In genomic region chr3:47715928-47716327, GRCh38 we compare ENCODE assay signal across 12 cellular contexts.
DNase-seq lines count a peak whose midpoint lies in the region; ATAC-seq, FAIRE-seq and TF ChIP-seq lines count a peak whose summit lies in the region.
"Had no signal": no experiment of that assay in that cellular context is flagged by ENCODE, and none has a peak within 500 bp of the region (broad histone marks: within the 10 kb centered on the region; RNA-seq: fewer than 3 reads in every experiment).

No MANE protein-coding gene starts in this region.

- no peak for TF ChIP-seq CTCF in fibroblast of the aortic adventitia (IDR thresholded peaks at IDR 0.05; ENCODE audit: insufficient read depth, low read length)

- in situ Hi-C loops in ACHN (cut with HindIII; ENCODE audit: low pct_ligation_motif_present, low pct_unique_long_range_greater_than_20kb, low sequenced_read_pairs), result no loop called here

- H3K4me3 ChIP-seq in fibroblast of the aortic adventitia (ENCODE audit: low read depth, low read length), result no peak overlapping the region
- H3K4me3 ChIP-seq: BLaER1 treated with 17β-estradiol and CSF1 and Interleukin-3, amounts not matched to agents 10 nM and 100 nM had no signal

- no peak for TF ChIP-seq POLR2A in H54 (IDR thresholded peaks at IDR 0.05; ENCODE audit: low read depth, low read length)

- no peaks in the 10 kb centered on the region for H3K27me3 Mint-ChIP-seq in activated naive CD8-positive, alpha-beta T cell treated with anti-CD3 and anti-CD28 coated beads for 36 hours
- H3K27me3 Mint-ChIP-seq in activated CD8-positive, alpha-beta memory T cell treated with anti-CD3 and anti-CD28 coated beads, Interleukin-2, amount 10 ng/mL, durations not matched to agents 7 days and 5 days, result no peaks in the 10 kb centered on the region
- H3K27me3 Mint-ChIP-seq: stimulated activated naive CD8-positive, alpha-beta T cell treated with anti-CD3 and anti-CD28 coated beads, Interleukin-15, amount 100 ng/mL, for 72 hours had no signal

- H3K9me3 Mint-ChIP-seq in activated naive CD8-positive, alpha-beta T cell treated with anti-CD3 and anti-CD28 coated beads for 36 hours, result no peaks in the 10 kb centered on the region
- H3K9me3 Mint-ChIP-seq in activated CD8-positive, alpha-beta memory T cell treated with anti-CD3 and anti-CD28 coated beads, Interleukin-2, amount 10 ng/mL, durations not matched to agents 7 days and 5 days (ENCODE audit: low read depth), result no peaks in the 10 kb centered on the region
- H3K9me3 Mint-ChIP-seq: stimulated activated naive CD8-positive, alpha-beta T cell treated with anti-CD3 and anti-CD28 coated beads, Interleukin-15, amount 100 ng/mL, for 72 hours had no signal

- CTCF ChIA-PET in activated CD8-positive, alpha-beta memory T cell treated with anti-CD3 and anti-CD28 coated beads, Interleukin-2, amount 10 ng/mL, durations not matched to agents 7 days and 5 days (lab: Charles Lee), result interaction anchor here (1.2 kb wide), 1 partner anchor 435 kb away, joined by 3 read pairs; no protein-coding TSS in a partner anchor

- ATAC-seq in HG03442 (IDR thresholded peaks at IDR 0.05; ENCODE audit: unreplicated experiment), result no peak
- no peak for ATAC-seq in activated CD8-positive, alpha-beta memory T cell treated with anti-CD3 and anti-CD28 coated beads, Interleukin-2, amount 10 ng/mL, durations not matched to agents 7 days and 5 days
- ATAC-seq in HG03108 (IDR thresholded peaks at IDR 0.05; ENCODE audit: unreplicated experiment), result no peak
- ATAC-seq: stimulated activated naive CD8-positive, alpha-beta T cell treated with anti-CD3 and anti-CD28 coated beads, Interleukin-15, amount 100 ng/mL, for 72 hours had no signal

- H3K27ac Mint-ChIP-seq in activated naive CD8-positive, alpha-beta T cell treated with anti-CD3 and anti-CD28 coated beads for 36 hours, result peak overlapping the region; percentile 27
- H3K27ac Mint-ChIP-seq in activated CD8-positive, alpha-beta memory T cell treated with anti-CD3 and anti-CD28 coated beads, Interleukin-2, amount 10 ng/mL, durations not matched to agents 7 days and 5 days, result no peak overlapping the region

- H3K4me1 Mint-ChIP-seq in activated naive CD8-positive, alpha-beta T cell treated with anti-CD3 and anti-CD28 coated beads for 36 hours, result peaks cover 12% of the 10 kb centered on the region
- H3K4me1 Mint-ChIP-seq in activated CD8-positive, alpha-beta memory T cell treated with anti-CD3 and anti-CD28 coated beads, Interleukin-2, amount 10 ng/mL, durations not matched to agents 7 days and 5 days, result peaks cover 5% of the 10 kb centered on the region

- H3K36me3 Mint-ChIP-seq in activated naive CD8-positive, alpha-beta T cell treated with anti-CD3 and anti-CD28 coated beads for 36 hours, result peaks cover 20% of the 10 kb centered on the region
- H3K36me3 Mint-ChIP-seq in activated CD8-positive, alpha-beta memory T cell treated with anti-CD3 and anti-CD28 coated beads, Interleukin-2, amount 10 ng/mL, durations not matched to agents 7 days and 5 days, result peaks cover 31% of the 10 kb centered on the region

- FAIRE-seq in H54 (lab: Jason Lieb, UNC), result peak; percentile 89
- FAIRE-seq: colon, GM12892 had no signal

- DNase-seq in ACHN (peak; percentile 30), H54 (ENCODE audit: insufficient read length, low spot score) (no peak), fibroblast of the aortic adventitia (ENCODE audit: low read depth) (peak; percentile 53)
- DNase-seq in activated naive CD8-positive, alpha-beta T cell treated with anti-CD3 and anti-CD28 coated beads for 36 hours, result no peak
- DNase-seq in activated CD8-positive, alpha-beta memory T cell treated with anti-CD3 and anti-CD28 coated beads for 24 hours, result no peak
- DNase-seq in activated CD8-positive, alpha-beta memory T cell treated with anti-CD3 and anti-CD28 coated beads, Interleukin-2, amount 10 ng/mL, durations not matched to agents 7 days and 5 days, result no peak
- DNase-seq: stimulated activated naive CD8-positive, alpha-beta T cell treated with anti-CD3 and anti-CD28 coated beads, Interleukin-15, amount 100 ng/mL, for 72 hours had no signal

- no peak overlapping the region for H3K4me3 Mint-ChIP-seq in activated naive CD8-positive, alpha-beta T cell treated with anti-CD3 and anti-CD28 coated beads for 36 hours
- H3K4me3 Mint-ChIP-seq in activated CD8-positive, alpha-beta memory T cell treated with anti-CD3 and anti-CD28 coated beads, Interleukin-2, amount 10 ng/mL, durations not matched to agents 7 days and 5 days, result no peak overlapping the region
- H3K4me3 Mint-ChIP-seq: stimulated activated naive CD8-positive, alpha-beta T cell treated with anti-CD3 and anti-CD28 coated beads, Interleukin-15, amount 100 ng/mL, for 72 hours had no signal

Comparison
In these comparisons a context has a peak if more than half of its experiments do, and no peak if none do; other contexts are left out.
1. DNase-seq: peak in ACHN (single experiment) and fibroblast of the aortic adventitia (single experiment); none in H54 (single experiment), activated naive CD8-positive, alpha-beta T cell treated with anti-CD3 and anti-CD28 coated beads for 36 hours (single experiment), activated CD8-positive, alpha-beta memory T cell treated with anti-CD3 and anti-CD28 coated beads for 24 hours (single experiment) and activated CD8-positive, alpha-beta memory T cell treated with anti-CD3 and anti-CD28 coated beads, Interleukin-2, amount 10 ng/mL, durations not matched to agents 7 days and 5 days (single experiment).